8 cellular contexts compared by ENCODE assay signal in genomic region chr22:36506637-36507517, GRCh38. TPM values are rescaled to one million over a fixed set of nuclear protein-coding genes. Genes with fewer than 3 reads are reported as not detected.
DNase-seq lines count a peak whose midpoint lies in the region; TF ChIP-seq lines count a peak whose summit lies in the region.

Gene FOXRED2 (minus strand): TSS chr22:36507040. CDS start chr22:36506422, 618 bp downstream.

- H3K27ac Mint-ChIP-seq in type B pancreatic cell: peak within 1 kb of the TSS; percentile 38

- intact Hi-C loops in cardiac septum (cut with DNase I): loop anchor here (2.0 kb wide), 1 partner anchor 22 kb away; the partner anchor contains the start of gene EIF3D

- TF ChIP-seq CTCF in type B pancreatic cell (conservative IDR thresholded peaks at IDR 0.05): no peak

- POLR2A ChIA-PET in HEK293T (lab: Yijun Ruan, JAX): interaction anchor here (0.9 to 2.6 kb wide), 14 partner anchors 9 to 269 kb away, joined by 3 to 30 read pairs (median 4); partner anchors contain the start of genes EIF3D, IFT27 and TXN2

- CTCF ChIA-PET in HEK293T (lab: Yijun Ruan, JAX): no interaction called here

- peaks cover 18% of the 10 kb centered on the region for H3K36me3 Mint-ChIP-seq in type B pancreatic cell

- peak within 1 kb of the TSS; percentile 79 for H3K4me3 Mint-ChIP-seq in type B pancreatic cell

- H3K27me3 Mint-ChIP-seq in type B pancreatic cell: no peaks in the 10 kb centered on the region

- H3K9me3 Mint-ChIP-seq in type B pancreatic cell: no peaks in the 10 kb centered on the region

- peaks cover 15% of the 10 kb centered on the region for H3K4me1 Mint-ChIP-seq in type B pancreatic cell (ENCODE audit: unreplicated experiment)

- DNase-seq in GDM1 (lab: John Stamatoyannopoulos, UW) (peak; percentile 87), HEK293T (ENCODE audit: extremely low spot score) (peak; percentile 99), NCI-H128 (lab: John Stamatoyannopoulos, UW; ENCODE audit: unreplicated experiment) (peak; percentile 75), T follicular helper cell (ENCODE audit: low read depth) (peak; percentile 80), cardiac septum (ENCODE audit: low spot score) (peak; percentile 95), pons (ENCODE audit: low spot score) (peak; percentile 69), type B pancreatic cell (ENCODE audit: extremely low spot score, unreplicated experiment) (peak; percentile 94)
- DNase-seq in activated naive CD8-positive, alpha-beta T cell treated with anti-CD3 and anti-CD28 coated beads, Interleukin-2, amount 50 U/mL, for 16 hours (ENCODE audit: low read depth, low spot score): peak; percentile 70

TF ChIP-seq in HEK293T, 16 proteins besides CTCF, POLR2A, EP300 and RAD21:
- peak; percentile 96 for TF ChIP-seq L3MBTL2 (conservative IDR thresholded peaks at IDR 0.05)
- peak; percentile 85 for TF ChIP-seq FOXM1 (IDR thresholded peaks at IDR 0.05; ENCODE audit: borderline replicate concordance)
- TF ChIP-seq ZNF384 (IDR thresholded peaks at IDR 0.05): no peak
- no peak for TF ChIP-seq PKNOX1 (IDR thresholded peaks at IDR 0.05)
- peak; percentile 80 for TF ChIP-seq LEF1 (IDR thresholded peaks at IDR 0.05; ENCODE audit: borderline replicate concordance)
- no peak for TF ChIP-seq BHLHE40 (IDR thresholded peaks at IDR 0.05; ENCODE audit: borderline replicate concordance)
- peak; percentile 81 for TF ChIP-seq ARNT (IDR thresholded peaks at IDR 0.05)
- peak; percentile 56; the same call in 1 of the 2 replicates for TF ChIP-seq SP1 (IDR thresholded peaks at IDR 0.05)

RNA-seq across cellular contexts. Expression of gene FOXRED2, which starts in this region (rescaled TPM):
- total RNA-seq in cardiac septum (3.8 TPM), type B pancreatic cell (ENCODE audit: low replicate concordance) (20.6 and 38.8 TPM in 2 replicates)

Comparison
In these comparisons a context has a peak if more than half of its experiments do, and no peak if none do; other contexts are left out.
1. Peak in every context shown above with its lines: DNase-seq.